8 cellular contexts compared by ENCODE assay signal in genomic region chr9:124285903-124286291, GRCh38. TPM values are rescaled to one million over a fixed set of nuclear protein-coding genes. Genes with fewer than 3 reads are reported as not detected.
DNase-seq lines count a peak whose midpoint lies in the region; ATAC-seq and TF ChIP-seq lines count a peak whose summit lies in the region.

No MANE protein-coding gene starts in this region.

- H3K4me3 ChIP-seq in astrocyte of the spinal cord (ENCODE audit: low read depth, low read length) = no peak overlapping the region

- DNase-seq in GM10266 (ENCODE audit: extremely low spot score) (peak; percentile 76), RPMI8226 (peak; percentile 78), astrocyte of the spinal cord (ENCODE audit: low read depth, low spot score) (peak; percentile 98), lung microvascular endothelial cell (ENCODE audit: low read depth in 2 of 2) (peak; percentile 89 to 97), DMS79 (lab: John Stamatoyannopoulos, UW) (no peak), DMS 273 (lab: John Stamatoyannopoulos, UW; ENCODE audit: unreplicated experiment) (no peak)
- DNase-seq in stimulated activated CD8-positive, alpha-beta memory T cell treated with anti-CD3 and anti-CD28 coated beads, Interleukin-2, amount 100 ng/mL, for 1 hour (ENCODE audit: low read depth in 2 of 2) = peak; percentile 13 to 16

- in situ Hi-C loops in astrocyte of the spinal cord (cut with HindIII; ENCODE audit: low sequenced_read_pairs) = no loop called here

- ATAC-seq in HG02571 (IDR thresholded peaks at IDR 0.05; ENCODE audit: unreplicated experiment) = peak; percentile 24

- TF ChIP-seq CTCF in GM10266 (IDR thresholded peaks at IDR 0.05; ENCODE audit: control insufficient read depth, insufficient read depth, low read depth, missing control alignments) (no peak), astrocyte of the spinal cord (IDR thresholded peaks at IDR 0.05; ENCODE audit: low read depth, low read length) (no peak)

RNA-seq across cellular contexts. Expression of gene NEK6, which starts 28.1 kb away (rescaled TPM):
- 14.6 and 20.6 TPM in 2 replicates for total RNA-seq in lung microvascular endothelial cell

Comparison
In these comparisons a context has a peak if more than half of its experiments do, and no peak if none do; other contexts are left out.
1. DNase-seq: peak in GM10266 (single experiment), RPMI8226 (single experiment), astrocyte of the spinal cord (single experiment), lung microvascular endothelial cell (2 of 2) and stimulated activated CD8-positive, alpha-beta memory T cell treated with anti-CD3 and anti-CD28 coated beads, Interleukin-2, amount 100 ng/mL, for 1 hour (2 of 2); none in DMS79 (single experiment) and DMS 273 (single experiment).